In the genomic region with DNA sequence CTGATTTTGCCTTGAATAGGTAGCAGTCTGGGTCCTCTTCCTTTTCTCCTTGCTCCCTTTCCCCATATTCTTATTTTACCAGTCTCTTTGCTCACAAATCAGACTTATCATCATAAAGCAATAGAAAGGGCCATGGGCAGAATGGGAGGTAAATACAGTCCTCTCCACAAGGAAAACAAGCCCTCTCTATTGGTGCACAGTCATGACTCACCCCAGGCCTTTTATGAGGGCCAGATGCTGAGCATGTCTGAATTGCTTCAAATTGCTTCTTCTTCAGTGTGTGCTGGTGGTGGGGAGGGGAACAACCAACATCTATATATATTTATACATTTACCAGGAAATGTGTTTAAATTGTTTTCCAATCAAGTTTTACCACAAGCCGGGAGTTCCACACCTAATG, we compare ENCODE assay signal across 11 cellular contexts.
DNase-seq lines count a peak whose midpoint lies in the region; ATAC-seq and TF ChIP-seq lines count a peak whose summit lies in the region.
"Had no signal": no experiment of that assay in that cellular context is flagged by ENCODE, and none has a peak within 500 bp of the region (broad histone marks: within the 10 kb centered on the region; RNA-seq: fewer than 3 reads in every experiment).

No MANE protein-coding gene starts in this region.

- H3K36me3 Mint-ChIP-seq in immature natural killer cell = no peaks in the 10 kb centered on the region

- H3K4me1 ChIP-seq in heart right ventricle (no peaks in the 10 kb centered on the region), Peyer's patch (peaks cover 0 to 5% (median 0%) of the 10 kb centered on the region in 4 donors)

- no peak for ATAC-seq in heart right ventricle

- H3K4me3 ChIP-seq in heart right ventricle (no peak overlapping the region), Peyer's patch (no peak overlapping the region)
- H3K4me3 ChIP-seq: skin epidermis had no signal

- peak overlapping the region in 1 of 6 donors; percentile 73 for H3K27ac Mint-ChIP-seq in immature natural killer cell

- DNase-seq in AG08395 (ENCODE audit: low spot score) (peak; percentile 84), DMS 273 treated with DMSO at 0.1 percent for 48 hours (lab: John Stamatoyannopoulos, UW) (peak; percentile 46), NCI-H69 (lab: John Stamatoyannopoulos, UW) (peak; percentile 25), dermis blood vessel endothelial cell (peak; percentile 3), heart right ventricle (no peak), immature natural killer cell (no peak), middle frontal gyrus (ENCODE audit: extremely low spot score, low spot score) (no peak), Peyer's patch (no peak)
- DNase-seq: GOT3, NCI-H1048 had no signal

- peaks cover 23 to 33% of the 10 kb centered on the region in 2 donors for H3K4me1 Mint-ChIP-seq in immature natural killer cell

- peaks cover 0 to 4% (median 0%) of the 10 kb centered on the region in 3 donors for H3K27me3 Mint-ChIP-seq in immature natural killer cell (ENCODE audit: low read depth in 3 of 3)

- H3K27me3 ChIP-seq in heart right ventricle (peaks cover 0 to 3% (median 0%) of the 10 kb centered on the region in 7 donors), Peyer's patch (no peaks in the 10 kb centered on the region)

- 89 to 94% methylated on average over 1 of the region's 1 CpG for WGBS in heart right ventricle, 2 donors

- no peaks in the 10 kb centered on the region for H3K9me3 Mint-ChIP-seq in immature natural killer cell

- H3K36me3 ChIP-seq in heart right ventricle = no peaks in the 10 kb centered on the region
- H3K36me3 ChIP-seq in Peyer's patch = no peaks in the 10 kb centered on the region

- H3K9me3 ChIP-seq in heart right ventricle (no peaks in the 10 kb centered on the region), Peyer's patch (no peaks in the 10 kb centered on the region)

- H3K27ac ChIP-seq in heart right ventricle (no peak overlapping the region), Peyer's patch (no peak overlapping the region)
- H3K27ac ChIP-seq: skin epidermis had no signal

- H3K4me3 Mint-ChIP-seq in immature natural killer cell = no peak overlapping the region

- intact Hi-C loops in heart right ventricle (cut with DNase I) = no loop called here

- no peak for TF ChIP-seq POLR2A in Peyer's patch (IDR thresholded peaks at IDR 0.05)

- no peak for TF ChIP-seq CTCF in heart right ventricle (IDR thresholded peaks at IDR 0.05)
- TF ChIP-seq CTCF in Peyer's patch (IDR thresholded peaks at IDR 0.05) = no peak

Comparison
In these comparisons a context has a peak if more than half of its experiments do, and no peak if none do; other contexts are left out.
1. DNase-seq: peak in AG08395 (single experiment), DMS 273 treated with DMSO at 0.1 percent for 48 hours (single experiment), NCI-H69 (single experiment) and dermis blood vessel endothelial cell (single experiment); none in heart right ventricle (0 of 2), immature natural killer cell (0 of 3), middle frontal gyrus (single experiment) and Peyer's patch (0 of 3).